9 cellular contexts compared by ENCODE assay signal in genomic region chr10:93080350-93081046, GRCh38. TPM values are rescaled to one million over a fixed set of nuclear protein-coding genes. Genes with fewer than 3 reads are reported as not detected.
A peak's percentile ranks its signal among the peaks of the same experiment; 100 is the strongest.
DNase-seq lines count a peak whose midpoint lies in the region; ATAC-seq and TF ChIP-seq lines count a peak whose summit lies in the region.
"Had no signal": no experiment of that assay in that cellular context is flagged by ENCODE, and none has a peak within 500 bp of the region (broad histone marks: within the 10 kb centered on the region; RNA-seq: fewer than 3 reads in every experiment).

No MANE protein-coding gene starts in this region.

- H2AFZ ChIP-seq in KMS-11 (ENCODE audit: low read depth), result peak overlapping the region; percentile 10; the same call in 1 of the 2 replicates

- H3K4me3 ChIP-seq in KMS-11 (IDR thresholded peaks at IDR 0.05; ENCODE audit: insufficient read depth, low read depth, low read length), result no peak overlapping the region
- no peak overlapping the region for H3K4me3 ChIP-seq in choroid plexus epithelial cell (ENCODE audit: low read depth, low read length)
- H3K4me3 ChIP-seq in right lobe of liver, result no peak overlapping the region

- H3K4me1 ChIP-seq in KMS-11 (ENCODE audit: low read depth, poor library complexity, severe bottlenecking) (peaks cover 65% of the 10 kb centered on the region), right lobe of liver (peaks cover 0 to 47% (median 14%) of the 10 kb centered on the region in 4 donors)

- POLR2A ChIA-PET in WTC11 (lab: Charles Lee), result no interaction called here

- WGBS in right lobe of liver (ENCODE audit: insufficient coverage, low coverage, low lambda C conversion rate, missing lambda C conversion rate), result 45% methylated on average over 14 of the region's 22 CpGs

- no peak overlapping the region for H3K27ac Mint-ChIP-seq in WTC11
- no peak overlapping the region for H3K27ac Mint-ChIP-seq in activated T-helper 2 cell treated with anti-CD3 and anti-CD28 coated beads, Interferon-gamma antibody, Interleukin-2, Interleukin-4, amounts not matched to agents 10 μg/mL and 5 μg/mL and 100 μg/mL, durations not matched to agents 14 hours and 24 hours and 36 hours

- ATAC-seq in WTC11 (peak; percentile 81), right lobe of liver (peak; percentile 71 to 74 (median 72))

- H3K36me3 ChIP-seq in KMS-11 (ENCODE audit: insufficient read depth) (no peaks in the 10 kb centered on the region), right lobe of liver (no peaks in the 10 kb centered on the region)

- no peak overlapping the region for H3K4me3 Mint-ChIP-seq in WTC11
- no peak overlapping the region for H3K4me3 Mint-ChIP-seq in activated T-helper 2 cell treated with anti-CD3 and anti-CD28 coated beads, Interferon-gamma antibody, Interleukin-2, Interleukin-4, amounts not matched to agents 10 μg/mL and 5 μg/mL and 100 μg/mL, durations not matched to agents 14 hours and 24 hours and 36 hours (ENCODE audit: low read depth)

- H3K9me3 Mint-ChIP-seq in WTC11, result no peaks in the 10 kb centered on the region; the same call in 1 of the 2 replicates
- no peaks in the 10 kb centered on the region for H3K9me3 Mint-ChIP-seq in activated T-helper 2 cell treated with anti-CD3 and anti-CD28 coated beads, Interferon-gamma antibody, Interleukin-2, Interleukin-4, amounts not matched to agents 10 μg/mL and 5 μg/mL and 100 μg/mL, durations not matched to agents 14 hours and 24 hours and 36 hours

- peak overlapping the region; percentile 64; the same call in 1 of the 2 replicates for H3K4me2 ChIP-seq in KMS-11

- peaks cover 41% of the 10 kb centered on the region for H3K27me3 Mint-ChIP-seq in WTC11 (ENCODE audit: low read depth)
- peaks cover 44% of the 10 kb centered on the region for H3K27me3 Mint-ChIP-seq in activated T-helper 2 cell treated with anti-CD3 and anti-CD28 coated beads, Interferon-gamma antibody, Interleukin-2, Interleukin-4, amounts not matched to agents 10 μg/mL and 5 μg/mL and 100 μg/mL, durations not matched to agents 14 hours and 24 hours and 36 hours (ENCODE audit: low read depth)

- no peaks in the 10 kb centered on the region for H3K79me2 ChIP-seq in KMS-11 (ENCODE audit: insufficient read depth, low read depth)

- TF ChIP-seq CTCF in KMS-11 (conservative IDR thresholded peaks at IDR 0.05; ENCODE audit: low read depth, low read length), result peak; percentile 97
- TF ChIP-seq CTCF in WTC11 (IDR thresholded peaks at IDR 0.05), result peak; percentile 94
- peak; percentile 89 for TF ChIP-seq CTCF in choroid plexus epithelial cell (conservative IDR thresholded peaks at IDR 0.05; ENCODE audit: low read depth, low read length)
- TF ChIP-seq CTCF in right lobe of liver (IDR thresholded peaks at IDR 0.05), result peak; percentile 80 to 88 (median 81)

- H3K9me3 ChIP-seq in right lobe of liver, result no peaks in the 10 kb centered on the region

- no peak overlapping the region for H3K27ac ChIP-seq in KMS-11
- H3K27ac ChIP-seq in right lobe of liver, result peak overlapping the region in 1 of 3 donors; percentile 41
- H3K27ac ChIP-seq: epithelial cell of prostate had no signal

- H3K27me3 ChIP-seq in KMS-11 (ENCODE audit: insufficient read depth, low read depth) (0 out of 2 replicates have a peak, but pooled peaks cover 3% of the 10 kb centered on the region), right lobe of liver (no peaks in the 10 kb centered on the region)

- no peaks in the 10 kb centered on the region for H3K36me3 Mint-ChIP-seq in WTC11
- H3K36me3 Mint-ChIP-seq in activated T-helper 2 cell treated with anti-CD3 and anti-CD28 coated beads, Interferon-gamma antibody, Interleukin-2, Interleukin-4, amounts not matched to agents 10 μg/mL and 5 μg/mL and 100 μg/mL, durations not matched to agents 14 hours and 24 hours and 36 hours (ENCODE audit: low read depth), result no peaks in the 10 kb centered on the region

- DNase-seq in NCI-H345 (lab: John Stamatoyannopoulos, UW) (peak; percentile 21), NCI-H345 treated with DMSO at 0.1 percent for 48 hours (lab: John Stamatoyannopoulos, UW; ENCODE audit: unreplicated experiment) (no peak), WTC11 (ENCODE audit: low spot score) (peak; percentile 72), choroid plexus epithelial cell (ENCODE audit: low read depth) (peak; percentile 76), right lobe of liver (peak; percentile 48 to 75 (median 67))
- peak; percentile 73 for DNase-seq in stimulated activated CD8-positive, alpha-beta memory T cell treated with anti-CD3 and anti-CD28 coated beads, Interleukin-4, amount 100 ng/mL, for 48 hours
- no peak for DNase-seq in activated T-helper 2 cell treated with anti-CD3 and anti-CD28 coated beads, Interferon-gamma antibody, Interleukin-2, Interleukin-4, amounts not matched to agents 10 μg/mL and 5 μg/mL and 100 μg/mL, durations not matched to agents 14 hours and 24 hours and 36 hours (ENCODE audit: low spot score)

- intact Hi-C loops in right lobe of liver (cut with DNase I), result loop anchor here in 1 of 2 donors (10.0 kb wide), 2 partner anchors 204 to 264 kb away; no protein-coding TSS in a partner anchor
- intact Hi-C loops in activated T-helper 2 cell treated with anti-CD3 and anti-CD28 coated beads, Interferon-gamma antibody, Interleukin-2, Interleukin-4, amounts not matched to agents 10 μg/mL and 5 μg/mL and 100 μg/mL, durations not matched to agents 14 hours and 24 hours and 36 hours (cut with micrococcal nuclease), result loop anchor here (2.0 kb wide), 1 partner anchor 208 kb away; no protein-coding TSS in a partner anchor

- H3K9ac ChIP-seq in KMS-11, result no peak overlapping the region; the same call in 1 of the 2 replicates

- CTCF ChIA-PET in WTC11 (lab: Charles Lee), result interaction anchor here (0.7 to 1.5 kb wide), 14 partner anchors 10 to 278 kb away, joined by 3 to 6 read pairs (median 4); no protein-coding TSS in a partner anchor

- H4K20me1 ChIP-seq in KMS-11 (ENCODE audit: insufficient read depth), result no peaks in the 10 kb centered on the region

- peaks cover 20% of the 10 kb centered on the region for H3K4me1 Mint-ChIP-seq in WTC11
- peaks cover 10% of the 10 kb centered on the region for H3K4me1 Mint-ChIP-seq in activated T-helper 2 cell treated with anti-CD3 and anti-CD28 coated beads, Interferon-gamma antibody, Interleukin-2, Interleukin-4, amounts not matched to agents 10 μg/mL and 5 μg/mL and 100 μg/mL, durations not matched to agents 14 hours and 24 hours and 36 hours (ENCODE audit: low read depth)

- no peak for TF ChIP-seq POLR2A in right lobe of liver (IDR thresholded peaks at IDR 0.05)

TF ChIP-seq in WTC11, 78 proteins besides CTCF, POLR2A, EP300 and RAD21:
- TF ChIP-seq HMGA2 (CRISPR knock-in tag; IDR thresholded peaks at IDR 0.05), result no peak
- peak; percentile 41; the same call in 1 of the 2 replicates for TF ChIP-seq PRDM15 (CRISPR knock-in tag; IDR thresholded peaks at IDR 0.05)
- no peak for TF ChIP-seq TEAD4 (CRISPR knock-in tag; IDR thresholded peaks at IDR 0.05)
- 0 out of 2 replicates have a peak, but pooled peaks have one; percentile 19 for TF ChIP-seq HMGXB4 (CRISPR knock-in tag; IDR thresholded peaks at IDR 0.05)

RNA-seq across cellular contexts. Expression of gene CYP26A1, which starts 6.8 kb away (rescaled TPM):
- total RNA-seq in WTC11 (2021) (2.1 to 3.4 TPM (median 3.1 TPM) in 3 replicates), right lobe of liver (10 to 100 TPM in 3 of 6 experiments, under 1 TPM in 1, not detected in 2; 0.95 to 53.1 (median 12.6) TPM)
- not detected in 2 replicates for total RNA-seq in activated T-helper 2 cell treated with anti-CD3 and anti-CD28 coated beads, Interferon-gamma antibody, Interleukin-2, Interleukin-4, amounts not matched to agents 10 μg/mL and 5 μg/mL and 100 μg/mL, durations not matched to agents 14 hours and 24 hours and 36 hours

RNA-seq across cellular contexts. Expression of gene CYP26C1, which starts 19.9 kb away (rescaled TPM):
- total RNA-seq in WTC11 (2021) (0.07 to 0.11 TPM (median 0.11 TPM) in 3 replicates), right lobe of liver (under 1 TPM in 3 of 6 experiments, not detected in 3; 0.07 to 0.12 (median 0.10) TPM)
- 0.05 TPM in 1 of 2 replicates, not detected in the other for total RNA-seq in activated T-helper 2 cell treated with anti-CD3 and anti-CD28 coated beads, Interferon-gamma antibody, Interleukin-2, Interleukin-4, amounts not matched to agents 10 μg/mL and 5 μg/mL and 100 μg/mL, durations not matched to agents 14 hours and 24 hours and 36 hours

Comparison
In these comparisons a context has a peak if more than half of its experiments do, and no peak if none do; other contexts are left out.
1. DNase-seq: peak in NCI-H345 (single experiment), WTC11 (single experiment), choroid plexus epithelial cell (single experiment), right lobe of liver (3 of 3) and stimulated activated CD8-positive, alpha-beta memory T cell treated with anti-CD3 and anti-CD28 coated beads, Interleukin-4, amount 100 ng/mL, for 48 hours (single experiment); none in NCI-H345 treated with DMSO at 0.1 percent for 48 hours (single experiment) and activated T-helper 2 cell treated with anti-CD3 and anti-CD28 coated beads, Interferon-gamma antibody, Interleukin-2, Interleukin-4, amounts not matched to agents 10 μg/mL and 5 μg/mL and 100 μg/mL, durations not matched to agents 14 hours and 24 hours and 36 hours (single experiment).
2. Peak in every context shown above with its lines, with median percentiles within 50 percentile points of each other: CTCF ChIP-seq.